In the genomic region with DNA sequence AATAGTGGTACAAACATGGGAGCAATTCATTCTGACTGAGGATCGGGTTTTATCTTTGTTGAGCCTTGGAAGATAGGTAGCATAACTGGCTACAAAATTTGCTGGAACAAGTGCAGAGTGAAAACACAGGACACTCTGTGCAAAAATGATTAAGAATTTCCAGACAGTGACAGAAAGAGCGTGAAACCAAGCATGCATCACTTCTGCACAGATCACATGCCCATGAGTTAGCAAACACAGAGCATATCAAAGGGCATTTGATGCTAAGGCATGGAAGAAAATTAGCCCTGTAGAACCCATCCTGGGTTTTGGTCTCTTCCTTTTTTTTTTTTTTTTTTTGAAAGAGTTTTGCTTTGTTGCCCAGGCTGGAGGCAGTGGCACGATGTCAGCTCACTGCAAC, we compare ENCODE assay signal across 2 cellular contexts.
A peak's percentile ranks its signal among the peaks of the same experiment; 100 is the strongest.
TF ChIP-seq lines count a peak whose summit lies in the region.

No MANE protein-coding gene starts in this region.

TF ChIP-seq in HepG2, 621 proteins besides CTCF, POLR2A, EP300 and RAD21:
- TF ChIP-seq HOXA9 (CRISPR knock-in tag; IDR thresholded peaks at IDR 0.05; ENCODE audit: borderline replicate concordance) (no peak), ZNF292 (CRISPR knock-in tag; IDR thresholded peaks at IDR 0.05; ENCODE audit: borderline replicate concordance, low read depth) (no peak), ZNF572 (CRISPR knock-in tag; IDR thresholded peaks at IDR 0.05) (no peak), ZNF616 (CRISPR knock-in tag; IDR thresholded peaks at IDR 0.05; ENCODE audit: low read depth) (no peak), ASH2L (IDR thresholded peaks at IDR 0.05; ENCODE audit: insufficient read length, low read depth, low read length) (no peak), ZFP36L1 (CRISPR knock-in tag; IDR thresholded peaks at IDR 0.05) (no peak)
- TF ChIP-seq, protein P1, sequence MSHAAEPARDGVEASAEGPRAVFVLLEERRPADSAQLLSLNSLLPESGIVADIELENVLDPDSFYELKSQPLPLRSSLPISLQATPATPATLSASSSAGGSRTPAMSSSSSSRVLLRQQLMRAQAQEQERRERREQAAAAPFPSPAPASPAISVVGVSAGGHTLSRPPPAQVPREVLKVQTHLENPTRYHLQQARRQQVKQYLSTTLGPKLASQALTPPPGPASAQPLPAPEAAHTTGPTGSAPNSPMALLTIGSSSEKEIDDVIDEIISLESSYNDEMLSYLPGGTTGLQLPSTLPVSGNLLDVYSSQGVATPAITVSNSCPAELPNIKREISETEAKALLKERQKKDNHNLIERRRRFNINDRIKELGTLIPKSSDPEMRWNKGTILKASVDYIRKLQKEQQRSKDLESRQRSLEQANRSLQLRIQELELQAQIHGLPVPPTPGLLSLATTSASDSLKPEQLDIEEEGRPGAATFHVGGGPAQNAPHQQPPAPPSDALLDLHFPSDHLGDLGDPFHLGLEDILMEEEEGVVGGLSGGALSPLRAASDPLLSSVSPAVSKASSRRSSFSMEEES (CRISPR knock-in tag; IDR thresholded peaks at IDR 0.05), result 0 out of 2 replicates have a peak, but pooled peaks have one; percentile 19
- TF ChIP-seq, protein P2, sequence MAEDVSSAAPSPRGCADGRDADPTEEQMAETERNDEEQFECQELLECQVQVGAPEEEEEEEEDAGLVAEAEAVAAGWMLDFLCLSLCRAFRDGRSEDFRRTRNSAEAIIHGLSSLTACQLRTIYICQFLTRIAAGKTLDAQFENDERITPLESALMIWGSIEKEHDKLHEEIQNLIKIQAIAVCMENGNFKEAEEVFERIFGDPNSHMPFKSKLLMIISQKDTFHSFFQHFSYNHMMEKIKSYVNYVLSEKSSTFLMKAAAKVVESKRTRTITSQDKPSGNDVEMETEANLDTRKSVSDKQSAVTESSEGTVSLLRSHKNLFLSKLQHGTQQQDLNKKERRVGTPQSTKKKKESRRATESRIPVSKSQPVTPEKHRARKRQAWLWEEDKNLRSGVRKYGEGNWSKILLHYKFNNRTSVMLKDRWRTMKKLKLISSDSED (CRISPR knock-in tag; IDR thresholded peaks at IDR 0.05), result no peak
TF ChIP-seq in HepG2: peak in this region for 1.

TF ChIP-seq in WTC11, 78 proteins besides CTCF, POLR2A, EP300 and RAD21:
- TF ChIP-seq, protein P3, sequence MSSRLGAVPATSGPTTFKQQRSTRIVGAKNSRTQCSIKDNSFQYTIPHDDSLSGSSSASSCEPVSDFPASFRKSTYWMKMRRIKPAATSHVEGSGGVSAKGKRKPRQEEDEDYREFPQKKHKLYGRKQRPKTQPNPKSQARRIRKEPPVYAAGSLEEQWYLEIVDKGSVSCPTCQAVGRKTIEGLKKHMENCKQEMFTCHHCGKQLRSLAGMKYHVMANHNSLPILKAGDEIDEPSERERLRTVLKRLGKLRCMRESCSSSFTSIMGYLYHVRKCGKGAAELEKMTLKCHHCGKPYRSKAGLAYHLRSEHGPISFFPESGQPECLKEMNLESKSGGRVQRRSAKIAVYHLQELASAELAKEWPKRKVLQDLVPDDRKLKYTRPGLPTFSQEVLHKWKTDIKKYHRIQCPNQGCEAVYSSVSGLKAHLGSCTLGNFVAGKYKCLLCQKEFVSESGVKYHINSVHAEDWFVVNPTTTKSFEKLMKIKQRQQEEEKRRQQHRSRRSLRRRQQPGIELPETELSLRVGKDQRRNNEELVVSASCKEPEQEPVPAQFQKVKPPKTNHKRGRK (CRISPR knock-in tag; IDR thresholded peaks at IDR 0.05; ENCODE audit: borderline replicate concordance), result no peak
- TF ChIP-seq NR1H2 (CRISPR knock-in tag; IDR thresholded peaks at IDR 0.05), result no peak
- TF ChIP-seq, protein P4, sequence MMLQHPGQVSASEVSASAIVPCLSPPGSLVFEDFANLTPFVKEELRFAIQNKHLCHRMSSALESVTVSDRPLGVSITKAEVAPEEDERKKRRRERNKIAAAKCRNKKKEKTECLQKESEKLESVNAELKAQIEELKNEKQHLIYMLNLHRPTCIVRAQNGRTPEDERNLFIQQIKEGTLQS (CRISPR knock-in tag; conservative IDR thresholded peaks at IDR 0.05), result no peak
- no peak for TF ChIP-seq CREB1 (CRISPR knock-in tag; IDR thresholded peaks at IDR 0.05)
- no peak for TF ChIP-seq ZNF232 (CRISPR knock-in tag; IDR thresholded peaks at IDR 0.05)
- TF ChIP-seq, protein P5, sequence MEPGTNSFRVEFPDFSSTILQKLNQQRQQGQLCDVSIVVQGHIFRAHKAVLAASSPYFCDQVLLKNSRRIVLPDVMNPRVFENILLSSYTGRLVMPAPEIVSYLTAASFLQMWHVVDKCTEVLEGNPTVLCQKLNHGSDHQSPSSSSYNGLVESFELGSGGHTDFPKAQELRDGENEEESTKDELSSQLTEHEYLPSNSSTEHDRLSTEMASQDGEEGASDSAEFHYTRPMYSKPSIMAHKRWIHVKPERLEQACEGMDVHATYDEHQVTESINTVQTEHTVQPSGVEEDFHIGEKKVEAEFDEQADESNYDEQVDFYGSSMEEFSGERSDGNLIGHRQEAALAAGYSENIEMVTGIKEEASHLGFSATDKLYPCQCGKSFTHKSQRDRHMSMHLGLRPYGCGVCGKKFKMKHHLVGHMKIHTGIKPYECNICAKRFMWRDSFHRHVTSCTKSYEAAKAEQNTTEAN (CRISPR knock-in tag; IDR thresholded peaks at IDR 0.05), result no peak
- TF ChIP-seq, protein P6, sequence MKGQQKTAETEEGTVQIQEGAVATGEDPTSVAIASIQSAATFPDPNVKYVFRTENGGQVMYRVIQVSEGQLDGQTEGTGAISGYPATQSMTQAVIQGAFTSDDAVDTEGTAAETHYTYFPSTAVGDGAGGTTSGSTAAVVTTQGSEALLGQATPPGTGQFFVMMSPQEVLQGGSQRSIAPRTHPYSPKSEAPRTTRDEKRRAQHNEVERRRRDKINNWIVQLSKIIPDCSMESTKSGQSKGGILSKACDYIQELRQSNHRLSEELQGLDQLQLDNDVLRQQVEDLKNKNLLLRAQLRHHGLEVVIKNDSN (CRISPR knock-in tag; IDR thresholded peaks at IDR 0.05), result no peak
- no peak for TF ChIP-seq ZNF219 (CRISPR knock-in tag; IDR thresholded peaks at IDR 0.05; ENCODE audit: borderline replicate concordance)
- no peak for TF ChIP-seq ZNF423 (CRISPR knock-in tag; IDR thresholded peaks at IDR 0.05)
- TF ChIP-seq, protein P7, sequence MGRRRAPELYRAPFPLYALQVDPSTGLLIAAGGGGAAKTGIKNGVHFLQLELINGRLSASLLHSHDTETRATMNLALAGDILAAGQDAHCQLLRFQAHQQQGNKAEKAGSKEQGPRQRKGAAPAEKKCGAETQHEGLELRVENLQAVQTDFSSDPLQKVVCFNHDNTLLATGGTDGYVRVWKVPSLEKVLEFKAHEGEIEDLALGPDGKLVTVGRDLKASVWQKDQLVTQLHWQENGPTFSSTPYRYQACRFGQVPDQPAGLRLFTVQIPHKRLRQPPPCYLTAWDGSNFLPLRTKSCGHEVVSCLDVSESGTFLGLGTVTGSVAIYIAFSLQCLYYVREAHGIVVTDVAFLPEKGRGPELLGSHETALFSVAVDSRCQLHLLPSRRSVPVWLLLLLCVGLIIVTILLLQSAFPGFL (CRISPR knock-in tag; IDR thresholded peaks at IDR 0.05; ENCODE audit: borderline replicate concordance), result no peak
- no peak for TF ChIP-seq ZNF263 (CRISPR knock-in tag; IDR thresholded peaks at IDR 0.05; ENCODE audit: low read depth)
- TF ChIP-seq KAT7 (CRISPR knock-in tag; IDR thresholded peaks at IDR 0.05; ENCODE audit: borderline replicate concordance), result no peak
